Comparison of ENCODE assay signal across 27 cellular contexts in genomic region chr2:235826791-235827190, GRCh38.
"Had no signal": no experiment of that assay in that cellular context is flagged by ENCODE, and none has a peak within 500 bp of the region (broad histone marks: within the 10 kb centered on the region; RNA-seq: fewer than 3 reads in every experiment).

No MANE protein-coding gene starts in this region.

- FAIRE-seq: bronchial epithelial cell had no signal

- H3K4me1 ChIP-seq: ascending aorta, body of pancreas had no signal

- H3K4me3 Mint-ChIP-seq: activated CD8-positive, alpha-beta T cell treated with anti-CD3 and anti-CD28 coated beads, Interleukin-2, amount 10 ng/mL, durations not matched to agents 7 days and 5 days; activated naive CD4-positive, alpha-beta T cell treated with anti-CD3 and anti-CD28 coated beads, Interleukin-2, amount 50 U/mL, for 24 hours; activated T-cell treated with anti-CD3 and anti-CD28 coated beads, Interleukin-2, amount 50 U/mL, for 24 hours; activated T-helper 1 cell treated with anti-CD3 and anti-CD28 coated beads, Interleukin-12 subunit alpha, Interleukin-12 subunit beta, Interleukin-2, Interleukin-4 antibody, amounts not matched to agents 30 ng/mL and 10 ng/mL and 1 ng/mL, durations not matched to agents 14 hours and 24 hours and 36 hours had no signal

- H3K36me3 Mint-ChIP-seq: activated naive CD4-positive, alpha-beta T cell treated with anti-CD3 and anti-CD28 coated beads, Interleukin-2, amount 50 U/mL, for 24 hours had no signal

- ATAC-seq: activated CD4-positive, CD25-positive, alpha-beta regulatory T cell treated with anti-CD3 and anti-CD28 coated beads, Interleukin-2, amount 50 U/mL, for 24 hours; activated CD8-positive, alpha-beta T cell treated with anti-CD3 and anti-CD28 coated beads, Interleukin-2, amount 10 ng/mL, durations not matched to agents 7 days and 5 days; body of pancreas; Right ventricle myocardium inferior had no signal

- DNase-seq: activated CD4-positive, alpha-beta T cell treated with anti-CD3 and anti-CD28 coated beads for 4 hours; activated CD8-positive, alpha-beta memory T cell treated with anti-CD3 and anti-CD28 coated beads, Interleukin-2, amount 50 U/mL, for 48 hours; activated CD8-positive, alpha-beta T cell treated with anti-CD3 and anti-CD28 coated beads, Interleukin-2, amount 10 ng/mL, durations not matched to agents 7 days and 5 days; activated effector memory CD4-positive, alpha-beta T cell treated with Interleukin-2 at 50 U/mL for 16 hours; activated naive CD4-positive, alpha-beta T cell; activated T-cell treated with anti-CD3 and anti-CD28 coated beads, Interleukin-2, amount 50 U/mL, for 24 hours; body of pancreas; central memory CD4-positive, alpha-beta T cell; MV-4-11; NCI-H1092 treated with DMSO at 0.1 percent for 48 hours; NCI-H1417 treated with DMSO at 0.1 percent for 48 hours; NCI-H1694; NCI-H2029; NCI-H2107; NCI-H526; NCI-H82; NK-92 treated with Interleukin-12 subunit alpha and Interleukin-12 subunit beta, amount 100 ng/mL, for 24 hours; SK-N-SH; T-helper 1 cell; WERI-Rb-1 had no signal

- H3K9ac ChIP-seq: SK-N-SH had no signal

- H3K27ac ChIP-seq: ascending aorta, body of pancreas, WERI-Rb-1 had no signal

- H3K4me1 Mint-ChIP-seq: activated naive CD4-positive, alpha-beta T cell treated with anti-CD3 and anti-CD28 coated beads, Interleukin-2, amount 50 U/mL, for 24 hours had no signal

- H3K4me2 ChIP-seq: SK-N-SH had no signal

- H3K27ac Mint-ChIP-seq: activated CD8-positive, alpha-beta T cell treated with anti-CD3 and anti-CD28 coated beads, Interleukin-2, amount 10 ng/mL, durations not matched to agents 7 days and 5 days; activated naive CD4-positive, alpha-beta T cell treated with anti-CD3 and anti-CD28 coated beads, Interleukin-2, amount 50 U/mL, for 24 hours; activated T-cell treated with anti-CD3 and anti-CD28 coated beads, Interleukin-2, amount 50 U/mL, for 24 hours; activated T-helper 1 cell treated with anti-CD3 and anti-CD28 coated beads, Interleukin-12 subunit alpha, Interleukin-12 subunit beta, Interleukin-2, Interleukin-4 antibody, amounts not matched to agents 30 ng/mL and 10 ng/mL and 1 ng/mL, durations not matched to agents 14 hours and 24 hours and 36 hours had no signal

- H3K27me3 ChIP-seq: ascending aorta, body of pancreas, MG63 had no signal

- H3K36me3 ChIP-seq: ascending aorta, MG63 had no signal

- H3K4me3 ChIP-seq: ascending aorta, body of pancreas, MG63 had no signal

- H3K27me3 Mint-ChIP-seq: activated naive CD4-positive, alpha-beta T cell treated with anti-CD3 and anti-CD28 coated beads, Interleukin-2, amount 50 U/mL, for 24 hours; activated T-cell treated with anti-CD3 and anti-CD28 coated beads, Interleukin-2, amount 50 U/mL, for 24 hours had no signal

- H3K9me3 ChIP-seq: ascending aorta, body of pancreas, MG63, SK-N-SH had no signal
